Comparison of ENCODE assay signal across 15 cellular contexts in genomic region chr17:49000943-49001342, GRCh38. TPM values are rescaled to one million over a fixed set of nuclear protein-coding genes. Genes with fewer than 3 reads are reported as not detected.
DNase-seq lines count a peak whose midpoint lies in the region; ATAC-seq and TF ChIP-seq lines count a peak whose summit lies in the region.
"Had no signal": no experiment of that assay in that cellular context is flagged by ENCODE, and none has a peak within 500 bp of the region (broad histone marks: within the 10 kb centered on the region; RNA-seq: fewer than 3 reads in every experiment).

No MANE protein-coding gene starts in this region.

- H3K9me3 Mint-ChIP-seq in neural crest cell = no peaks in the 10 kb centered on the region
- no peaks in the 10 kb centered on the region for H3K9me3 Mint-ChIP-seq in natural killer cell treated with Interleukin-12 subunit alpha and Interleukin-12 subunit beta and Interleukin-15 and Interleukin-18, amount 100 ng/mL, for 72 hours
- H3K9me3 Mint-ChIP-seq: activated T-cell treated with anti-CD3 and anti-CD28 coated beads, Interleukin-2, amount 50 U/mL, for 72 hours had no signal

- no peak for ATAC-seq in natural killer cell treated with Interleukin-12 subunit alpha and Interleukin-12 subunit beta and Interleukin-15 and Interleukin-18, amount 100 ng/mL, for 72 hours
- no peak for ATAC-seq in HG02759 (IDR thresholded peaks at IDR 0.05; ENCODE audit: unreplicated experiment)
- no peak for ATAC-seq in GM19397 (IDR thresholded peaks at IDR 0.05; ENCODE audit: unreplicated experiment)
- ATAC-seq: activated T-cell treated with anti-CD3 and anti-CD28 coated beads, Interleukin-2, amount 50 U/mL, for 72 hours had no signal

- peaks cover 71% of the 10 kb centered on the region for H3K4me1 Mint-ChIP-seq in neural crest cell
- H3K4me1 Mint-ChIP-seq in natural killer cell treated with Interleukin-12 subunit alpha and Interleukin-12 subunit beta and Interleukin-15 and Interleukin-18, amount 100 ng/mL, for 72 hours (ENCODE audit: low read depth in 2 of 2) = peaks cover 18 to 19% of the 10 kb centered on the region in 2 donors

- peak overlapping the region; percentile 95 for H3K4me3 Mint-ChIP-seq in neural crest cell
- H3K4me3 Mint-ChIP-seq in natural killer cell treated with Interleukin-12 subunit alpha and Interleukin-12 subunit beta and Interleukin-15 and Interleukin-18, amount 100 ng/mL, for 72 hours = no peak overlapping the region
- H3K4me3 Mint-ChIP-seq: activated T-cell treated with anti-CD3 and anti-CD28 coated beads, Interleukin-2, amount 50 U/mL, for 72 hours had no signal

- DNase-seq in EL = peak; percentile 59
- DNase-seq in NAMALWA (ENCODE audit: low spot score) = peak; percentile 36
- DNase-seq in cardiac fibroblast (ENCODE audit: low read depth in 2 of 2) = peak; percentile 29 to 79
- DNase-seq in neural crest cell (ENCODE audit: low read depth, low spot score) = no peak
- no peak for DNase-seq in NCI-H226
- no peak for DNase-seq in natural killer cell treated with Interleukin-12 subunit alpha and Interleukin-12 subunit beta and Interleukin-15 and Interleukin-18, amount 100 ng/mL, for 72 hours (ENCODE audit: low spot score)
- DNase-seq: activated T-cell treated with anti-CD3 and anti-CD28 coated beads, Interleukin-2, amount 50 U/mL, for 72 hours; caudate nucleus; left ventricle myocardium inferior; NCI-H2029 treated with DMSO at 0.1 percent for 48 hours; posterior cingulate gyrus; RPMI8226 had no signal

- TF ChIP-seq CTCF in cardiac fibroblast (IDR thresholded peaks at IDR 0.05; ENCODE audit: low read depth, low read length) (no peak), neural crest cell (conservative IDR thresholded peaks at IDR 0.05) (no peak)

- peaks cover 24% of the 10 kb centered on the region for H3K36me3 Mint-ChIP-seq in neural crest cell (ENCODE audit: low read depth)
- H3K36me3 Mint-ChIP-seq in natural killer cell treated with Interleukin-12 subunit alpha and Interleukin-12 subunit beta and Interleukin-15 and Interleukin-18, amount 100 ng/mL, for 72 hours = no peaks in the 10 kb centered on the region

- peak overlapping the region; percentile 85 for H3K27ac Mint-ChIP-seq in neural crest cell (ENCODE audit: unreplicated experiment)
- no peak overlapping the region for H3K27ac Mint-ChIP-seq in natural killer cell treated with Interleukin-12 subunit alpha and Interleukin-12 subunit beta and Interleukin-15 and Interleukin-18, amount 100 ng/mL, for 72 hours
- H3K27ac Mint-ChIP-seq: activated T-cell treated with anti-CD3 and anti-CD28 coated beads, Interleukin-2, amount 50 U/mL, for 72 hours had no signal

- H3K4me3 ChIP-seq in cardiac fibroblast (replicated peaks in 1 of 2; ENCODE audit: low read depth in 2 of 2, low read length in 2 of 2) = peak overlapping the region; percentile 18 to 62
- H3K4me3 ChIP-seq: left ventricle myocardium inferior, suprapubic skin had no signal

- H3K27me3 Mint-ChIP-seq in neural crest cell (ENCODE audit: low read depth) = peaks cover 26% of the 10 kb centered on the region
- H3K27me3 Mint-ChIP-seq in natural killer cell treated with Interleukin-12 subunit alpha and Interleukin-12 subunit beta and Interleukin-15 and Interleukin-18, amount 100 ng/mL, for 72 hours = peaks cover 58 to 93% of the 10 kb centered on the region in 2 donors

RNA-seq across cellular contexts. Expression of gene IGF2BP1, which starts 3.8 kb away (rescaled TPM):
- 536 and 543 TPM in 2 replicates for total RNA-seq in neural crest cell
- under 1 TPM in 1 of 2 donors, not detected in 1; 0.55 TPM for total RNA-seq in natural killer cell treated with Interleukin-12 subunit alpha and Interleukin-12 subunit beta and Interleukin-15 and Interleukin-18, amount 100 ng/mL, for 72 hours
- total RNA-seq: left ventricle myocardium inferior, suprapubic skin had no signal

RNA-seq across cellular contexts. Expression of gene GIP, which starts 32.5 kb away (rescaled TPM):
- total RNA-seq in neural crest cell = not detected in 2 replicates
- not detected for total RNA-seq in natural killer cell treated with Interleukin-12 subunit alpha and Interleukin-12 subunit beta and Interleukin-15 and Interleukin-18, amount 100 ng/mL, for 72 hours
- total RNA-seq: activated T-cell treated with anti-CD3 and anti-CD28 coated beads, Interleukin-2, amount 50 U/mL, for 72 hours; left ventricle myocardium inferior; suprapubic skin had no signal

RNA-seq across cellular contexts. Expression of gene SNF8, which starts 56.3 kb away (rescaled TPM):
- total RNA-seq in neural crest cell = 146 and 153 TPM in 2 replicates
- 100 to 1,000 TPM; 116 to 148 TPM for total RNA-seq in natural killer cell treated with Interleukin-12 subunit alpha and Interleukin-12 subunit beta and Interleukin-15 and Interleukin-18, amount 100 ng/mL, for 72 hours

Comparison
In these comparisons a context has a peak if more than half of its experiments do, and no peak if none do; other contexts are left out.
1. DNase-seq: peak in EL (single experiment), NAMALWA (single experiment) and cardiac fibroblast (2 of 2); none in neural crest cell (single experiment), NCI-H226 (single experiment) and natural killer cell treated with Interleukin-12 subunit alpha and Interleukin-12 subunit beta and Interleukin-15 and Interleukin-18, amount 100 ng/mL, for 72 hours (single experiment).
2. RNA of gene IGF2BP1, which starts 3.8 kb away (total RNA-seq): 536 to 543 TPM in neural crest cell; 0.55 TPM in natural killer cell treated with Interleukin-12 subunit alpha and Interleukin-12 subunit beta and Interleukin-15 and Interleukin-18, amount 100 ng/mL, for 72 hours; every median in the first group is over 100 times any median in the second.